Comparison of ENCODE assay signal across 27 cellular contexts in the genomic region with DNA sequence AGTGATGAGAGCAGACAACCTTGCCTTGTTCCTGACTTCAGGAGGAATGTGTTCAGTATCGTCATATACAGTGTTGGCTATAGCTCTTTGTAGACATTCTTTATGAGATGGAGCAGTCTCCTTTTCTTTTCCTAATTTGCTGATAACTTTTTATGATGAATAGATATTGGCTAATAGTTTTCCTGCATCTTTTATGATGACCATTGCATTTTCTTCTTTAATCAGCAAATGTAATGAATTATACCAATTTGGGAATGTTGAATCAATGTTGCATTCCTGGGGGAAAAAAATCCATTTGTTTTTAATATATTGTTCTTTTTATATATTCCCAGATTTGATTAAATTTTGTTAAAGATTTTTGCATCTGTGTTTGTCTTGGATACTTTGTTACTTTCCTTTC.
"Had no signal": no experiment of that assay in that cellular context is flagged by ENCODE, and none has a peak within 500 bp of the region (broad histone marks: within the 10 kb centered on the region; RNA-seq: fewer than 3 reads in every experiment).

No MANE protein-coding gene starts in this region.

- FAIRE-seq: bronchial epithelial cell had no signal

- H3K27me3 ChIP-seq: gastroesophageal sphincter, hepatocyte, testis, uterus had no signal

- H3K79me2 ChIP-seq: hepatocyte had no signal

- H3K4me3 ChIP-seq: gastroesophageal sphincter, hepatocyte, skin epidermis, testis, uterus had no signal

- H3K4me2 ChIP-seq: hepatocyte had no signal

- H3K4me1 ChIP-seq: gastroesophageal sphincter, testis, uterus had no signal

- H3K9me3 Mint-ChIP-seq: central memory CD8-positive, alpha-beta T cell; effector memory CD8-positive, alpha-beta T cell; natural killer cell; T-helper 2 cell treated with Interferon-gamma antibody and Interleukin-4, amounts not matched to agents 5 μg/mL and 100 μg/mL, for 36 hours had no signal

- ATAC-seq: activated CD4-positive, alpha-beta T cell treated with anti-CD3 and anti-CD28 coated beads for 36 hours; effector memory CD8-positive, alpha-beta T cell; gastroesophageal sphincter; natural killer cell; sciatic nerve; stimulated activated naive CD8-positive, alpha-beta T cell treated with anti-CD3 and anti-CD28 coated beads, Interleukin-15, Interleukin-2, amounts not matched to agents 100 U/mL and 50 U/mL, for 24 hours had no signal

- H3K27ac Mint-ChIP-seq: activated CD4-positive, alpha-beta T cell treated with anti-CD3 and anti-CD28 coated beads for 36 hours; activated naive CD8-positive, alpha-beta T cell; effector memory CD8-positive, alpha-beta T cell; natural killer cell; T-helper 2 cell treated with Interferon-gamma antibody and Interleukin-4, amounts not matched to agents 5 μg/mL and 100 μg/mL, for 36 hours had no signal

- DNase-seq: activated CD4-positive, alpha-beta T cell treated with anti-CD3 and anti-CD28 coated beads for 36 hours; activated CD4-positive, alpha-beta T cell treated with anti-CD3 and anti-CD28 coated beads, Interleukin-2, amount 50 U/mL, for 48 hours; activated CD4-positive, CD25-positive, alpha-beta regulatory T cell; activated CD8-positive, alpha-beta memory T cell treated with anti-CD3 and anti-CD28 coated beads for 24 hours; activated effector memory CD4-positive, alpha-beta T cell treated with Interleukin-2 at 50 U/mL for 16 hours; activated naive CD4-positive, alpha-beta T cell treated with Interleukin-2 at 50 U/mL for 16 hours; anterior cingulate cortex; effector memory CD8-positive, alpha-beta T cell; erythroblast; islet precursor cell; midbrain; natural killer cell; stimulated activated CD4-positive, alpha-beta T cell treated with anti-CD3 and anti-CD28 coated beads, Interleukin-12 subunit alpha, Interleukin-12 subunit beta, amount 100 ng/mL, for 4 hours; stimulated activated CD4-positive, alpha-beta T cell treated with anti-CD3 and anti-CD28 coated beads, Interleukin-4, amount 100 ng/mL, for 1 hour; stimulated activated naive CD8-positive, alpha-beta T cell treated with anti-CD3 and anti-CD28 coated beads, Interleukin-15, Interleukin-2, amounts not matched to agents 100 U/mL and 50 U/mL, for 24 hours; T-helper 1 cell; testis; uterus had no signal

- H2AFZ ChIP-seq: hepatocyte had no signal

- H3K36me3 ChIP-seq: uterus had no signal

- H3K4me3 Mint-ChIP-seq: activated CD4-positive, alpha-beta T cell treated with anti-CD3 and anti-CD28 coated beads for 36 hours; activated naive CD8-positive, alpha-beta T cell; central memory CD8-positive, alpha-beta T cell; effector memory CD8-positive, alpha-beta T cell; natural killer cell; T-helper 2 cell treated with Interferon-gamma antibody and Interleukin-4, amounts not matched to agents 5 μg/mL and 100 μg/mL, for 36 hours; type B pancreatic cell had no signal

- H3K9me3 ChIP-seq: gastroesophageal sphincter, testis, uterus had no signal

- H3K27ac ChIP-seq: gastroesophageal sphincter, hepatocyte, testis, uterus had no signal

- H3K27me3 Mint-ChIP-seq: activated CD4-positive, alpha-beta T cell treated with anti-CD3 and anti-CD28 coated beads for 36 hours; activated naive CD8-positive, alpha-beta T cell; central memory CD8-positive, alpha-beta T cell; effector memory CD8-positive, alpha-beta T cell; type B pancreatic cell had no signal
